In genomic region chr11:12693075-12693473, GRCh38 we compare ENCODE assay signal across 10 cellular contexts. TPM values are rescaled to one million over a fixed set of nuclear protein-coding genes. Genes with fewer than 3 reads are reported as not detected.
DNase-seq lines count a peak whose midpoint lies in the region; ATAC-seq, FAIRE-seq and TF ChIP-seq lines count a peak whose summit lies in the region.
"Had no signal": no experiment of that assay in that cellular context is flagged by ENCODE, and none has a peak within 500 bp of the region (broad histone marks: within the 10 kb centered on the region; RNA-seq: fewer than 3 reads in every experiment).

No MANE protein-coding gene starts in this region.

- peak overlapping the region; percentile 66 for H3K14ac ChIP-seq in IMR-90 (replicated peaks; ENCODE audit: low read depth, low read length)

- H2BK15ac ChIP-seq in IMR-90 (ENCODE audit: low read depth, low read length), result no peak overlapping the region; the same call in 2 of the 3 replicates

- peaks cover 76% of the 10 kb centered on the region for H3K4me1 Mint-ChIP-seq in MCF 10A (ENCODE audit: insufficient read depth, unreplicated experiment)

- peak overlapping the region; percentile 90 for H2AK5ac ChIP-seq in IMR-90 (ENCODE audit: low read depth, low read length)

- TF ChIP-seq RAD21 in IMR-90 (IDR thresholded peaks at IDR 0.05; ENCODE audit: low read length), result no peak

- peaks cover 91% of the 10 kb centered on the region for H4K20me1 ChIP-seq in IMR-90 (ENCODE audit: insufficient read depth, low read length)

- no peak overlapping the region for H2AK9ac ChIP-seq in IMR-90 (replicated peaks; ENCODE audit: low read depth, low read length, poor library complexity)

- CTCF ChIA-PET in IMR-90 (lab: Yijun Ruan, JAX) (interaction anchor here (0.7 kb wide), 1 partner anchor 196 kb away, joined by 3 read pairs; no protein-coding TSS in a partner anchor), MCF 10A (lab: Yijun Ruan, JAX) (interaction anchor here (0.6 to 0.7 kb wide), 2 partner anchors 14 to 362 kb away, joined by 3 read pairs; no protein-coding TSS in a partner anchor)

- BruUV-seq in IMR-90 (replicated peaks; lab: Mats Ljungman, UMichigan) (no TSS peak), MCF 10A (replicated peaks; lab: Mats Ljungman, UMichigan) (TSS peak; percentile 66)

- peak overlapping the region; percentile 94 for H3K27ac Mint-ChIP-seq in MCF 10A (ENCODE audit: low read depth, unreplicated experiment)
- H3K27ac Mint-ChIP-seq: activated naive CD4-positive, alpha-beta T cell treated with anti-CD3 and anti-CD28 coated beads, Interleukin-2, amount 10 ng/mL, durations not matched to agents 7 days and 5 days; T-helper 1 cell treated with Interleukin-12 subunit alpha and Interleukin-12 subunit beta and Interleukin-4 antibody, amounts not matched to agents 30 μg/mL and 1 μg/mL, for 36 hours had no signal

- no peaks in the 10 kb centered on the region; the same call in 1 of the 2 replicates for H3K36me3 ChIP-seq in IMR-90 (ENCODE audit: control insufficient read depth, insufficient read depth, low read length)
- H3K36me3 ChIP-seq in small intestine (ENCODE audit: control insufficient read depth in 2 of 2, insufficient read depth in 2 of 2, low read length in 2 of 2), result no peaks in the 10 kb centered on the region

- H3K9ac ChIP-seq in IMR-90 (ENCODE audit: low read depth, low read length), result peak overlapping the region; percentile 7; the same call in 1 of the 2 replicates

- TF ChIP-seq CTCF in IMR-90 (conservative IDR thresholded peaks at IDR 0.05; ENCODE audit: low read depth, low read length) (no peak), MCF 10A (IDR thresholded peaks at IDR 0.05; ENCODE audit: unreplicated experiment) (no peak)

- DNase-seq in IMR-90 (no peak), MCF 10A (ENCODE audit: unreplicated experiment) (peak; percentile 35), left colon (peak in 1 of 2 donors; percentile 28), small intestine (peak; percentile 38), NCI-H1436 treated with DMSO at 0.1 percent for 48 hours (lab: John Stamatoyannopoulos, UW) (no peak)
- DNase-seq in effector CD4-positive, alpha-beta T cell, result no peak
- no peak for DNase-seq in activated CD4-positive, alpha-beta T cell treated with anti-CD3 and anti-CD28 coated beads, Interleukin-2, amount 50 U/mL, for 48 hours
- no peak for DNase-seq in activated CD4-positive, alpha-beta T cell treated with anti-CD3 and anti-CD28 coated beads for 48 hours
- DNase-seq: activated naive CD4-positive, alpha-beta T cell treated with anti-CD3 and anti-CD28 coated beads, Interleukin-2, amount 10 ng/mL, durations not matched to agents 7 days and 5 days had no signal

- peak overlapping the region; percentile 57; the same call in 1 of the 2 replicates for H3K23ac ChIP-seq in IMR-90 (ENCODE audit: low read depth, low read length)

- H3K4me3 ChIP-seq in IMR-90 (ENCODE audit: insufficient read depth, low read depth, low read length) (no peak overlapping the region), small intestine (ENCODE audit: low read depth in 1 of 2, low read length in 2 of 2) (no peak overlapping the region)

- H2BK20ac ChIP-seq in IMR-90 (ENCODE audit: low read depth, low read length), result peak overlapping the region; percentile 83

- peak overlapping the region; percentile 62 for H3K4me3 Mint-ChIP-seq in MCF 10A (ENCODE audit: unreplicated experiment)
- H3K4me3 Mint-ChIP-seq: activated naive CD4-positive, alpha-beta T cell treated with anti-CD3 and anti-CD28 coated beads, Interleukin-2, amount 10 ng/mL, durations not matched to agents 7 days and 5 days; T-helper 1 cell treated with Interleukin-12 subunit alpha and Interleukin-12 subunit beta and Interleukin-4 antibody, amounts not matched to agents 30 μg/mL and 1 μg/mL, for 36 hours had no signal

- H3K4me1 ChIP-seq in IMR-90 (ENCODE audit: control insufficient read depth, insufficient read depth, low read length), result peaks cover 48% of the 10 kb centered on the region
- H3K4me1 ChIP-seq in small intestine (ENCODE audit: control insufficient read depth in 2 of 2, insufficient read depth in 1 of 2, low read depth in 1 of 2, low read length in 1 of 2), result peaks cover 4 to 19% of the 10 kb centered on the region in 2 donors

- POLR2A ChIA-PET in IMR-90 (lab: Charles Lee; ENCODE audit: unreplicated experiment) (no interaction called here), MCF 10A (lab: Yijun Ruan, JAX) (interaction anchor here (0.5 to 11.2 kb wide), 18 partner anchors 9 to 577 kb away, joined by 3 to 248 read pairs (median 6); partner anchors contain the start of gene TEAD1)

- H3K79me1 ChIP-seq in IMR-90 (ENCODE audit: low read depth in 1 of 2, low read length in 2 of 2), result peaks cover 15 to 83% of the 10 kb centered on the region in 2 experiments; a peak in 3 of 4 replicates

- H3K56ac ChIP-seq in IMR-90 (ENCODE audit: extremely low read depth, insufficient read depth, low read length), result peak overlapping the region; percentile 49

- dilution Hi-C loops in IMR-90 (cut with HindIII; ENCODE audit: low sequenced_read_pairs, unreplicated experiment), result loop anchor here (25.0 kb wide), 1 partner anchor 194 kb away; no protein-coding TSS in a partner anchor

- H2BK120ac ChIP-seq in IMR-90 (ENCODE audit: low read depth, low read length), result peak overlapping the region; percentile 88

- H3K27me3 Mint-ChIP-seq in MCF 10A (ENCODE audit: insufficient read depth, unreplicated experiment), result no peaks in the 10 kb centered on the region

- in situ Hi-C loops in IMR-90 (cut with MboI; ENCODE audit: low sequenced_read_pairs), result no loop called here

- intact Hi-C loops in IMR-90 (cut with micrococcal nuclease), result loop anchor here (5.0 kb wide), 3 partner anchors 79 to 406 kb away; no protein-coding TSS in a partner anchor
- intact Hi-C loops in MCF 10A (cut with micrococcal nuclease), result loop anchor here (1.0 kb wide), 1 partner anchor 15 kb away; no protein-coding TSS in a partner anchor
- intact Hi-C loops in left colon (cut with DNase I, micrococcal nuclease), result no loop called here

- H3K9me3 Mint-ChIP-seq in MCF 10A (ENCODE audit: unreplicated experiment), result no peaks in the 10 kb centered on the region
- H3K9me3 Mint-ChIP-seq: activated naive CD4-positive, alpha-beta T cell treated with anti-CD3 and anti-CD28 coated beads, Interleukin-2, amount 10 ng/mL, durations not matched to agents 7 days and 5 days; T-helper 1 cell treated with Interleukin-12 subunit alpha and Interleukin-12 subunit beta and Interleukin-4 antibody, amounts not matched to agents 30 μg/mL and 1 μg/mL, for 36 hours had no signal

- peak overlapping the region; percentile 85 for H4K91ac ChIP-seq in IMR-90 (ENCODE audit: insufficient read depth, low read depth, low read length)

- no peak for FAIRE-seq in small intestine (lab: Jason Lieb, UNC)

- H2BK5ac ChIP-seq in IMR-90 (ENCODE audit: low read depth, low read length, poor library complexity, severe bottlenecking), result peak overlapping the region; percentile 87

- H3K9me1 ChIP-seq in IMR-90 (ENCODE audit: insufficient read depth, low read length), result peaks cover 40% of the 10 kb centered on the region

- peak overlapping the region; percentile 80 for H3K4me2 ChIP-seq in IMR-90 (ENCODE audit: low read depth, low read length)

- ATAC-seq in IMR-90 (ENCODE audit: low read depth) (no peak), left colon (peak; percentile 18)

- peak overlapping the region in 1 of 2 experiments; percentile 73; a peak in 2 of 4 replicates for H4K8ac ChIP-seq in IMR-90 (ENCODE audit: low read depth in 2 of 2, low read length in 2 of 2)

- TF ChIP-seq POLR2A in IMR-90 (IDR thresholded peaks at IDR 0.05; ENCODE audit: low read depth, low read length), result no peak

- peak overlapping the region; percentile 63 for H3K18ac ChIP-seq in IMR-90 (ENCODE audit: low read depth, low read length)

- no peak overlapping the region for H2AFZ ChIP-seq in IMR-90 (replicated peaks; ENCODE audit: low read length, poor library complexity)

- H3K9me3 ChIP-seq in IMR-90 (ENCODE audit: control insufficient read depth, insufficient read depth, low read length) (no peaks in the 10 kb centered on the region), small intestine (ENCODE audit: control insufficient read depth, low read depth) (no peaks in the 10 kb centered on the region)

- H3K4ac ChIP-seq in IMR-90 (ENCODE audit: low read depth, low read length), result peak overlapping the region; percentile 83

- H3K36me3 Mint-ChIP-seq in MCF 10A (ENCODE audit: insufficient read depth, unreplicated experiment), result peaks cover 18% of the 10 kb centered on the region
- H3K36me3 Mint-ChIP-seq: activated naive CD4-positive, alpha-beta T cell treated with anti-CD3 and anti-CD28 coated beads, Interleukin-2, amount 10 ng/mL, durations not matched to agents 7 days and 5 days had no signal

- H3K27ac ChIP-seq in IMR-90 (ENCODE audit: insufficient read depth, low read length) (peak overlapping the region; percentile 71), small intestine (ENCODE audit: low read depth in 1 of 2, low read length in 1 of 2) (peak overlapping the region; percentile 80 to 84)

- H4K5ac ChIP-seq in IMR-90 (ENCODE audit: low read depth, low read length), result peak overlapping the region; percentile 42

- H3K27me3 ChIP-seq in IMR-90 (ENCODE audit: control insufficient read depth, insufficient read depth, low read length) (no peaks in the 10 kb centered on the region), small intestine (ENCODE audit: control insufficient read depth in 2 of 2, insufficient read depth in 2 of 2, low read length in 2 of 2) (no peaks in the 10 kb centered on the region)

- 35% methylated on average over 2 of the region's 5 CpGs; no CpG with 5 or more reads in 1 of the 2 experiments for WGBS in IMR-90 (ENCODE audit: extremely low coverage in 2 of 2, insufficient read length in 1 of 2), 2 experiments
- 41 to 47% (median 41%) methylated on average over 5 of the region's 5 CpGs for WGBS in small intestine, 3 donors

TF ChIP-seq in IMR-90, 13 proteins besides CTCF, POLR2A, EP300 and RAD21 (continues in another document):
- TF ChIP-seq MXI1 (IDR thresholded peaks at IDR 0.05; ENCODE audit: borderline replicate concordance, low read depth, low read length), result no peak
- TF ChIP-seq SMC3 (IDR thresholded peaks at IDR 0.05; ENCODE audit: low read depth, low read length), result no peak
- no peak for TF ChIP-seq MAFK (IDR thresholded peaks at IDR 0.05; ENCODE audit: low read depth, low read length)
- TF ChIP-seq USF2 (IDR thresholded peaks at IDR 0.05; ENCODE audit: low read depth, low read length), result no peak

RNA-seq across cellular contexts. Expression of gene TEAD1, which starts 18.9 kb away (rescaled TPM):
- total RNA-seq in IMR-90 (2012; rRNA removed) (69.2 and 95.5 TPM in 2 replicates), MCF 10A (2022) (91.0 and 123 TPM in 2 replicates), left colon (10 to 100 TPM; 43.0 to 51.3 TPM)
- polyA plus RNA-seq in IMR-90 (2012; rRNA removed) (45.4 and 51.8 TPM in 2 replicates), small intestine (10 to 100 TPM in 1 of 3 donors, 1 to 10 TPM in 2; 3.2 to 10.9 (median 4.2) TPM)
- polyA plus RNA-seq in IMR-90 (2012; cell fraction: cytosol; rRNA removed), result 15.4 and 16.1 TPM in 2 replicates
- 38.7 and 130 TPM in 2 replicates for polyA plus RNA-seq in IMR-90 (2012; cell fraction: nucleus; rRNA removed; ENCODE audit: low replicate concordance)

Comparison
In these comparisons a context has a peak if more than half of its experiments do, and no peak if none do; other contexts are left out.
1. DNase-seq: peak in MCF 10A (single experiment) and small intestine (single experiment); none in IMR-90 (single experiment), effector CD4-positive, alpha-beta T cell (single experiment), NCI-H1436 treated with DMSO at 0.1 percent for 48 hours (single experiment), activated CD4-positive, alpha-beta T cell treated with anti-CD3 and anti-CD28 coated beads, Interleukin-2, amount 50 U/mL, for 48 hours (0 of 2) and activated CD4-positive, alpha-beta T cell treated with anti-CD3 and anti-CD28 coated beads for 48 hours (single experiment).
2. intact Hi-C loops: an anchor here in IMR-90 (5.0 kb wide) and MCF 10A (1.0 kb wide); none called in left colon.